In the genomic region with DNA sequence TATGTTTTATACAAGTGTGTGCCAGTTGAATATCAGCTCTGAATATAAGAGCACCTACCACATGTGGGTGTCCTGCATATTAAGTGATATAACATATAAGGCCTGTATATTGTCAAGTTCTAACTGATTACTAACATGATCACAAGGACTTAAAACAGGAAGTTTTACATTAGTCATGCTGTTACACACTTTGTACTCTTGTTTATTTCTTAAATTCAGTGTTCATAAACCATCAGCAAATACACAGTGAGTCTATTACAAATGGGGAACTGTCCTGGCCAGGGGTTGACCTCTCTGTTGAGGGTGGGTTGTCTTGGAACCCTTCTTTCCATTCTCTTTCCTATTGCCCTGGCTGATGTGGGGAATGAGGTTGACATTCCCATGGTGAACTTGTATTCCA, we compare ENCODE assay signal across 1 cellular context.
A peak's percentile ranks its signal among the peaks of the same experiment; 100 is the strongest.
TF ChIP-seq lines count a peak whose summit lies in the region.

No MANE protein-coding gene starts in this region.

TF ChIP-seq in endothelial cell of umbilical vein, 7 proteins besides CTCF, POLR2A, EP300 and RAD21:
- peak; percentile 16 for TF ChIP-seq FOS (IDR thresholded peaks at IDR 0.05; ENCODE audit: borderline replicate concordance, insufficient read depth, low read length)
- TF ChIP-seq POLR2AphosphoS5 (IDR thresholded peaks at IDR 0.05; ENCODE audit: insufficient read depth, low read depth, low read length), result no peak
